1 cellular context compared by ENCODE assay signal in genomic region chr3:194091141-194091540, GRCh38.
TF ChIP-seq lines count a peak whose summit lies in the region.

No MANE protein-coding gene starts in this region.

TF ChIP-seq in HepG2, 621 proteins besides CTCF, POLR2A, EP300 and RAD21:
- TF ChIP-seq MAZ (IDR thresholded peaks at IDR 0.05; ENCODE audit: borderline replicate concordance, low read depth, low read length) (no peak), MAZ (CRISPR knock-in tag; IDR thresholded peaks at IDR 0.05; ENCODE audit: low read depth) (0 out of 2 replicates have a peak, but pooled peaks have one; percentile 24), ZNF136 (CRISPR knock-in tag; IDR thresholded peaks at IDR 0.05; ENCODE audit: low read depth) (no peak), ZUFSP (CRISPR knock-in tag; IDR thresholded peaks at IDR 0.05; ENCODE audit: borderline replicate concordance) (no peak), ZNF253 (CRISPR knock-in tag; IDR thresholded peaks at IDR 0.05; ENCODE audit: borderline replicate concordance) (no peak)
